Comparison of ENCODE assay signal across 1 cellular context in the genomic region with DNA sequence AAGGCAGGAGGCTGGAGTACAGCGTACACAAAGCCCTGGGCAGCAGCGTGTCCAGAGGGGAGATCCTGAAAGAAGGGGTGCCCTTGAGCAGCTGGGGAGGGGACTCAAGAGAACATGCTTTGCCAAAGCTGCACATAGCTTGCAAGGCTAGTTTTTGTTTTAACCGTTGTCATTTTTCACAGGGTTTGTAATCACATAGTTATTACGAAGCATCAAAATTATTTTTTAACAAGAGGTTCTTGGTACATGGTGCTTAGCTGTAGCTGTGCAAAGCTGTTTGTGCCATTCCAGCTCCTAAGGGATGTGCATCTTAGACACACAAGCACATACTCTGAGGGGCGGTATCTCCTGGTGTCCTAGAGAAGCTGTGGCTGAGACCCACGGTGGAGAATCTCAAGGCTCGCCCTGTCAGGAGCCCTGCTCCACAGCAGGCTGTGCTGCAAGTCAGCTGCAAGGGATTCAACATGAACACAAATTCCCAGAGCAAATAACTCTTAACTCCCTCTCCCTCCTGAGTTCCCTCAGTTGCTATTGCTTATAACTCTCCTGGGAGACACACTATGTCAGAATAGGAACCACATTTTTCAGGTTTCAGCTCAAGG.
TF ChIP-seq lines count a peak whose summit lies in the region.

No MANE protein-coding gene starts in this region.

TF ChIP-seq in HepG2, 621 proteins besides CTCF, POLR2A, EP300 and RAD21 (continued from another document):
- TF ChIP-seq, protein P1, sequence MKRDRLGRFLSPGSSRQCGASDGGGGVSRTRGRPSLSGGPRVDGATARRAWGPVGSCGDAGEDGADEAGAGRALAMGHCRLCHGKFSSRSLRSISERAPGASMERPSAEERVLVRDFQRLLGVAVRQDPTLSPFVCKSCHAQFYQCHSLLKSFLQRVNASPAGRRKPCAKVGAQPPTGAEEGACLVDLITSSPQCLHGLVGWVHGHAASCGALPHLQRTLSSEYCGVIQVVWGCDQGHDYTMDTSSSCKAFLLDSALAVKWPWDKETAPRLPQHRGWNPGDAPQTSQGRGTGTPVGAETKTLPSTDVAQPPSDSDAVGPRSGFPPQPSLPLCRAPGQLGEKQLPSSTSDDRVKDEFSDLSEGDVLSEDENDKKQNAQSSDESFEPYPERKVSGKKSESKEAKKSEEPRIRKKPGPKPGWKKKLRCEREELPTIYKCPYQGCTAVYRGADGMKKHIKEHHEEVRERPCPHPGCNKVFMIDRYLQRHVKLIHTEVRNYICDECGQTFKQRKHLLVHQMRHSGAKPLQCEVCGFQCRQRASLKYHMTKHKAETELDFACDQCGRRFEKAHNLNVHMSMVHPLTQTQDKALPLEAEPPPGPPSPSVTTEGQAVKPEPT (CRISPR knock-in tag; IDR thresholded peaks at IDR 0.05; ENCODE audit: low read depth): no peak
- TF ChIP-seq, protein P2, sequence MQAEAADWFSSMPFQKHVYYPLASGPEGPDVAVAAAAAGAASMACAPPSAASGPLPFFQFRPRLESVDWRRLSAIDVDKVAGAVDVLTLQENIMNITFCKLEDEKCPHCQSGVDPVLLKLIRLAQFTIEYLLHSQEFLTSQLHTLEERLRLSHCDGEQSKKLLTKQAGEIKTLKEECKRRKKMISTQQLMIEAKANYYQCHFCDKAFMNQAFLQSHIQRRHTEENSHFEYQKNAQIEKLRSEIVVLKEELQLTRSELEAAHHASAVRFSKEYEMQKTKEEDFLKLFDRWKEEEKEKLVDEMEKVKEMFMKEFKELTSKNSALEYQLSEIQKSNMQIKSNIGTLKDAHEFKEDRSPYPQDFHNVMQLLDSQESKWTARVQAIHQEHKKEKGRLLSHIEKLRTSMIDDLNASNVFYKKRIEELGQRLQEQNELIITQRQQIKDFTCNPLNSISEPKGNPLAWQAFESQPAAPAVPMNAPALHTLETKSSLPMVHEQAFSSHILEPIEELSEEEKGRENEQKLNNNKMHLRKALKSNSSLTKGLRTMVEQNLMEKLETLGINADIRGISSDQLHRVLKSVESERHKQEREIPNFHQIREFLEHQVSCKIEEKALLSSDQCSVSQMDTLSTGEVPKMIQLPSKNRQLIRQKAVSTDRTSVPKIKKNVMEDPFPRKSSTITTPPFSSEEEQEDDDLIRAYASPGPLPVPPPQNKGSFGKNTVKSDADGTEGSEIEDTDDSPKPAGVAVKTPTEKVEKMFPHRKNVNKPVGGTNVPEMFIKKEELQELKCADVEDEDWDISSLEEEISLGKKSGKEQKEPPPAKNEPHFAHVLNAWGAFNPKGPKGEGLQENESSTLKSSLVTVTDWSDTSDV (CRISPR knock-in tag; IDR thresholded peaks at IDR 0.05): no peak
- TF ChIP-seq, protein P3, sequence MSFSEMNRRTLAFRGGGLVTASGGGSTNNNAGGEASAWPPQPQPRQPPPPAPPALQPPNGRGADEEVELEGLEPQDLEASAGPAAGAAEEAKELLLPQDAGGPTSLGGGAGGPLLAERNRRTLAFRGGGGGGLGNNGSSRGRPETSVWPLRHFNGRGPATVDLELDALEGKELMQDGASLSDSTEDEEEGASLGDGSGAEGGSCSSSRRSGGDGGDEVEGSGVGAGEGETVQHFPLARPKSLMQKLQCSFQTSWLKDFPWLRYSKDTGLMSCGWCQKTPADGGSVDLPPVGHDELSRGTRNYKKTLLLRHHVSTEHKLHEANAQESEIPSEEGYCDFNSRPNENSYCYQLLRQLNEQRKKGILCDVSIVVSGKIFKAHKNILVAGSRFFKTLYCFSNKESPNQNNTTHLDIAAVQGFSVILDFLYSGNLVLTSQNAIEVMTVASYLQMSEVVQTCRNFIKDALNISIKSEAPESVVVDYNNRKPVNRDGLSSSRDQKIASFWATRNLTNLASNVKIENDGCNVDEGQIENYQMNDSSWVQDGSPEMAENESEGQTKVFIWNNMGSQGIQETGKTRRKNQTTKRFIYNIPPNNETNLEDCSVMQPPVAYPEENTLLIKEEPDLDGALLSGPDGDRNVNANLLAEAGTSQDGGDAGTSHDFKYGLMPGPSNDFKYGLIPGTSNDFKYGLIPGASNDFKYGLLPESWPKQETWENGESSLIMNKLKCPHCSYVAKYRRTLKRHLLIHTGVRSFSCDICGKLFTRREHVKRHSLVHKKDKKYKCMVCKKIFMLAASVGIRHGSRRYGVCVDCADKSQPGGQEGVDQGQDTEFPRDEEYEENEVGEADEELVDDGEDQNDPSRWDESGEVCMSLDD (CRISPR knock-in tag; IDR thresholded peaks at IDR 0.05; ENCODE audit: borderline replicate concordance): no peak
- TF ChIP-seq, protein P4, sequence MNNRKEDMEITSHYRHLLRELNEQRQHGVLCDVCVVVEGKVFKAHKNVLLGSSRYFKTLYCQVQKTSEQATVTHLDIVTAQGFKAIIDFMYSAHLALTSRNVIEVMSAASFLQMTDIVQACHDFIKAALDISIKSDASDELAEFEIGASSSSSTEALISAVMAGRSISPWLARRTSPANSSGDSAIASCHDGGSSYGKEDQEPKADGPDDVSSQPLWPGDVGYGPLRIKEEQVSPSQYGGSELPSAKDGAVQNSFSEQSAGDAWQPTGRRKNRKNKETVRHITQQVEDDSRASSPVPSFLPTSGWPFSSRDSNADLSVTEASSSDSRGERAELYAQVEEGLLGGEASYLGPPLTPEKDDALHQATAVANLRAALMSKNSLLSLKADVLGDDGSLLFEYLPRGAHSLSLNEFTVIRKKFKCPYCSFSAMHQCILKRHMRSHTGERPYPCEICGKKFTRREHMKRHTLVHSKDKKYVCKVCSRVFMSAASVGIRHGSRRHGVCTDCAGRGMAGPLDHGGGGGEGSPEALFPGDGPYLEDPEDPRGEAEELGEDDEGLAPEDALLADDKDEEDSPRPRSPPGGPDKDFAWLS (CRISPR knock-in tag; IDR thresholded peaks at IDR 0.05; ENCODE audit: borderline replicate concordance): no peak
- TF ChIP-seq, protein P5, sequence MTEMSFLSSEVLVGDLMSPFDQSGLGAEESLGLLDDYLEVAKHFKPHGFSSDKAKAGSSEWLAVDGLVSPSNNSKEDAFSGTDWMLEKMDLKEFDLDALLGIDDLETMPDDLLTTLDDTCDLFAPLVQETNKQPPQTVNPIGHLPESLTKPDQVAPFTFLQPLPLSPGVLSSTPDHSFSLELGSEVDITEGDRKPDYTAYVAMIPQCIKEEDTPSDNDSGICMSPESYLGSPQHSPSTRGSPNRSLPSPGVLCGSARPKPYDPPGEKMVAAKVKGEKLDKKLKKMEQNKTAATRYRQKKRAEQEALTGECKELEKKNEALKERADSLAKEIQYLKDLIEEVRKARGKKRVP (CRISPR knock-in tag; IDR thresholded peaks at IDR 0.05): no peak
- no peak for TF ChIP-seq ZNF556 (CRISPR knock-in tag; IDR thresholded peaks at IDR 0.05; ENCODE audit: borderline replicate concordance)
- no peak for TF ChIP-seq XBP1 (CRISPR knock-in tag; IDR thresholded peaks at IDR 0.05)
- TF ChIP-seq, protein P6, sequence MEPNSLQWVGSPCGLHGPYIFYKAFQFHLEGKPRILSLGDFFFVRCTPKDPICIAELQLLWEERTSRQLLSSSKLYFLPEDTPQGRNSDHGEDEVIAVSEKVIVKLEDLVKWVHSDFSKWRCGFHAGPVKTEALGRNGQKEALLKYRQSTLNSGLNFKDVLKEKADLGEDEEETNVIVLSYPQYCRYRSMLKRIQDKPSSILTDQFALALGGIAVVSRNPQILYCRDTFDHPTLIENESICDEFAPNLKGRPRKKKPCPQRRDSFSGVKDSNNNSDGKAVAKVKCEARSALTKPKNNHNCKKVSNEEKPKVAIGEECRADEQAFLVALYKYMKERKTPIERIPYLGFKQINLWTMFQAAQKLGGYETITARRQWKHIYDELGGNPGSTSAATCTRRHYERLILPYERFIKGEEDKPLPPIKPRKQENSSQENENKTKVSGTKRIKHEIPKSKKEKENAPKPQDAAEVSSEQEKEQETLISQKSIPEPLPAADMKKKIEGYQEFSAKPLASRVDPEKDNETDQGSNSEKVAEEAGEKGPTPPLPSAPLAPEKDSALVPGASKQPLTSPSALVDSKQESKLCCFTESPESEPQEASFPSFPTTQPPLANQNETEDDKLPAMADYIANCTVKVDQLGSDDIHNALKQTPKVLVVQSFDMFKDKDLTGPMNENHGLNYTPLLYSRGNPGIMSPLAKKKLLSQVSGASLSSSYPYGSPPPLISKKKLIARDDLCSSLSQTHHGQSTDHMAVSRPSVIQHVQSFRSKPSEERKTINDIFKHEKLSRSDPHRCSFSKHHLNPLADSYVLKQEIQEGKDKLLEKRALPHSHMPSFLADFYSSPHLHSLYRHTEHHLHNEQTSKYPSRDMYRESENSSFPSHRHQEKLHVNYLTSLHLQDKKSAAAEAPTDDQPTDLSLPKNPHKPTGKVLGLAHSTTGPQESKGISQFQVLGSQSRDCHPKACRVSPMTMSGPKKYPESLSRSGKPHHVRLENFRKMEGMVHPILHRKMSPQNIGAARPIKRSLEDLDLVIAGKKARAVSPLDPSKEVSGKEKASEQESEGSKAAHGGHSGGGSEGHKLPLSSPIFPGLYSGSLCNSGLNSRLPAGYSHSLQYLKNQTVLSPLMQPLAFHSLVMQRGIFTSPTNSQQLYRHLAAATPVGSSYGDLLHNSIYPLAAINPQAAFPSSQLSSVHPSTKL (CRISPR knock-in tag; IDR thresholded peaks at IDR 0.05): no peak
- no peak for TF ChIP-seq ZNF263 (CRISPR knock-in tag; IDR thresholded peaks at IDR 0.05)
- TF ChIP-seq, protein P7, sequence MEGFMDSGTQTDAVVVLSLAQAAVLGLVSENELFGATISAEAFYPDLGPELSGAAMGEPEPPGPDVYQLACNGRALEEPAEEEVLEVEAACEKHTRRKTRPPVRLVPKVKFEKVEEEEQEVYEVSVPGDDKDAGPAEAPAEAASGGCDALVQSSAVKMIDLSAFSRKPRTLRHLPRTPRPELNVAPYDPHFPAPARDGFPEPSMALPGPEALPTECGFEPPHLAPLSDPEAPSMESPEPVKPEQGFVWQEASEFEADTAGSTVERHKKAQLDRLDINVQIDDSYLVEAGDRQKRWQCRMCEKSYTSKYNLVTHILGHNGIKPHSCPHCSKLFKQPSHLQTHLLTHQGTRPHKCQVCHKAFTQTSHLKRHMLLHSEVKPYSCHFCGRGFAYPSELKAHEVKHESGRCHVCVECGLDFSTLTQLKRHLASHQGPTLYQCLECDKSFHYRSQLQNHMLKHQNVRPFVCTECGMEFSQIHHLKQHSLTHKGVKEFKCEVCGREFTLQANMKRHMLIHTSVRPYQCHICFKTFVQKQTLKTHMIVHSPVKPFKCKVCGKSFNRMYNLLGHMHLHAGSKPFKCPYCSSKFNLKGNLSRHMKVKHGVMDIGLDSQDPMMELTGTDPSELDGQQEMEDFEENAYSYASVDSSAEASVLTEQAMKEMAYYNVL (CRISPR knock-in tag; IDR thresholded peaks at IDR 0.05; ENCODE audit: borderline replicate concordance): no peak
- no peak for TF ChIP-seq ZKSCAN8 (CRISPR knock-in tag; IDR thresholded peaks at IDR 0.05; ENCODE audit: borderline replicate concordance)
- no peak for TF ChIP-seq ZC3H4 (CRISPR knock-in tag; IDR thresholded peaks at IDR 0.05; ENCODE audit: borderline replicate concordance)
- TF ChIP-seq, protein P8, sequence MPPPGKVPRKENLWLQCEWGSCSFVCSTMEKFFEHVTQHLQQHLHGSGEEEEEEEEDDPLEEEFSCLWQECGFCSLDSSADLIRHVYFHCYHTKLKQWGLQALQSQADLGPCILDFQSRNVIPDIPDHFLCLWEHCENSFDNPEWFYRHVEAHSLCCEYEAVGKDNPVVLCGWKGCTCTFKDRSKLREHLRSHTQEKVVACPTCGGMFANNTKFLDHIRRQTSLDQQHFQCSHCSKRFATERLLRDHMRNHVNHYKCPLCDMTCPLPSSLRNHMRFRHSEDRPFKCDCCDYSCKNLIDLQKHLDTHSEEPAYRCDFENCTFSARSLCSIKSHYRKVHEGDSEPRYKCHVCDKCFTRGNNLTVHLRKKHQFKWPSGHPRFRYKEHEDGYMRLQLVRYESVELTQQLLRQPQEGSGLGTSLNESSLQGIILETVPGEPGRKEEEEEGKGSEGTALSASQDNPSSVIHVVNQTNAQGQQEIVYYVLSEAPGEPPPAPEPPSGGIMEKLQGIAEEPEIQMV (CRISPR knock-in tag; IDR thresholded peaks at IDR 0.05; ENCODE audit: low read depth): no peak
